Comparison of ENCODE assay signal across 29 cellular contexts in genomic region chr14:43548368-43548767, GRCh38.
"Had no signal": no experiment of that assay in that cellular context is flagged by ENCODE, and none has a peak within 500 bp of the region (broad histone marks: within the 10 kb centered on the region; RNA-seq: fewer than 3 reads in every experiment).

No MANE protein-coding gene starts in this region.

- DNase-seq: hippocampal formation; kidney; left colon; left lung; lower lobe of right lung; mammary epithelial cell; mesenchymal stem cell; naive thymus-derived CD8-positive, alpha-beta T cell; nucleus accumbens; pancreas; posterior cingulate gyrus; retina; right cardiac atrium; sigmoid colon; small intestine; spleen; stimulated activated CD4-positive, alpha-beta T cell treated with anti-CD3 and anti-CD28 coated beads, Interleukin-4, amount 100 ng/mL, for 24 hours; stimulated activated naive CD4-positive, alpha-beta T cell; tibial artery had no signal

- H3K4me1 ChIP-seq: left lung, lower lobe of right lung, pancreas, prostate gland, sigmoid colon, spleen, suprapubic skin, tibial artery, vagina had no signal

- ATAC-seq: left colon; left lung; lower lobe of right lung; naive thymus-derived CD8-positive, alpha-beta T cell; pancreas; right cardiac atrium; stimulated activated effector memory CD8-positive, alpha-beta T cell treated with anti-CD3 and anti-CD28 coated beads, Interleukin-12 subunit alpha, Interleukin-12 subunit beta, amount 100 ng/mL, for 72 hours had no signal

- H3K27me3 Mint-ChIP-seq: naive thymus-derived CD8-positive, alpha-beta T cell; stimulated activated naive CD8-positive, alpha-beta T cell treated with anti-CD3 and anti-CD28 coated beads, Interleukin-15, Interleukin-2, amounts not matched to agents 100 ng/mL and 50 ng/mL, for 24 hours; type B pancreatic cell had no signal

- H3K4me3 ChIP-seq: left lung, lower lobe of right lung, pancreas, prostate gland, sigmoid colon, spleen, suprapubic skin, thoracic aorta, tibial artery, vagina had no signal

- FAIRE-seq: islet of Langerhans, kidney, pancreas, small intestine had no signal

- H3K27ac Mint-ChIP-seq: naive thymus-derived CD8-positive, alpha-beta T cell; nephron; stimulated activated effector memory CD8-positive, alpha-beta T cell treated with anti-CD3 and anti-CD28 coated beads, Interleukin-12 subunit alpha, Interleukin-12 subunit beta, amount 100 ng/mL, for 72 hours; stimulated activated naive CD8-positive, alpha-beta T cell treated with anti-CD3 and anti-CD28 coated beads, Interleukin-15, Interleukin-2, amounts not matched to agents 100 ng/mL and 50 ng/mL, for 24 hours; type B pancreatic cell had no signal

- H3K27ac ChIP-seq: left lung, lower lobe of right lung, pancreas, prostate gland, sigmoid colon, spleen, suprapubic skin, thoracic aorta, tibial artery, vagina had no signal

- H3K4me1 Mint-ChIP-seq: nephron; neural crest cell; stimulated activated effector memory CD8-positive, alpha-beta T cell treated with anti-CD3 and anti-CD28 coated beads, Interleukin-12 subunit alpha, Interleukin-12 subunit beta, amount 100 ng/mL, for 72 hours had no signal

- H3K36me3 ChIP-seq: left lung, lower lobe of right lung, pancreas, prostate gland, sigmoid colon, spleen, suprapubic skin, thoracic aorta, tibial artery, vagina had no signal

- H3K9me3 ChIP-seq: left lung, lower lobe of right lung, pancreas, prostate gland, sigmoid colon, spleen, suprapubic skin, thoracic aorta, tibial artery, vagina had no signal

- H3K27me3 ChIP-seq: left lung, pancreas, sigmoid colon, spleen, suprapubic skin, tibial artery, vagina had no signal

- H3K36me3 Mint-ChIP-seq: naive thymus-derived CD8-positive, alpha-beta T cell; stimulated activated effector memory CD8-positive, alpha-beta T cell treated with anti-CD3 and anti-CD28 coated beads, Interleukin-12 subunit alpha, Interleukin-12 subunit beta, amount 100 ng/mL, for 72 hours; type B pancreatic cell had no signal

- H3K9me3 Mint-ChIP-seq: nephron, neural crest cell, type B pancreatic cell had no signal

- H3K4me3 Mint-ChIP-seq: naive thymus-derived CD8-positive, alpha-beta T cell; nephron; neural crest cell; stimulated activated effector memory CD8-positive, alpha-beta T cell treated with anti-CD3 and anti-CD28 coated beads, Interleukin-12 subunit alpha, Interleukin-12 subunit beta, amount 100 ng/mL, for 72 hours; stimulated activated naive CD8-positive, alpha-beta T cell treated with anti-CD3 and anti-CD28 coated beads, Interleukin-15, Interleukin-2, amounts not matched to agents 100 ng/mL and 50 ng/mL, for 24 hours; type B pancreatic cell had no signal
